Comparison of ENCODE assay signal across 10 cellular contexts in the genomic region with DNA sequence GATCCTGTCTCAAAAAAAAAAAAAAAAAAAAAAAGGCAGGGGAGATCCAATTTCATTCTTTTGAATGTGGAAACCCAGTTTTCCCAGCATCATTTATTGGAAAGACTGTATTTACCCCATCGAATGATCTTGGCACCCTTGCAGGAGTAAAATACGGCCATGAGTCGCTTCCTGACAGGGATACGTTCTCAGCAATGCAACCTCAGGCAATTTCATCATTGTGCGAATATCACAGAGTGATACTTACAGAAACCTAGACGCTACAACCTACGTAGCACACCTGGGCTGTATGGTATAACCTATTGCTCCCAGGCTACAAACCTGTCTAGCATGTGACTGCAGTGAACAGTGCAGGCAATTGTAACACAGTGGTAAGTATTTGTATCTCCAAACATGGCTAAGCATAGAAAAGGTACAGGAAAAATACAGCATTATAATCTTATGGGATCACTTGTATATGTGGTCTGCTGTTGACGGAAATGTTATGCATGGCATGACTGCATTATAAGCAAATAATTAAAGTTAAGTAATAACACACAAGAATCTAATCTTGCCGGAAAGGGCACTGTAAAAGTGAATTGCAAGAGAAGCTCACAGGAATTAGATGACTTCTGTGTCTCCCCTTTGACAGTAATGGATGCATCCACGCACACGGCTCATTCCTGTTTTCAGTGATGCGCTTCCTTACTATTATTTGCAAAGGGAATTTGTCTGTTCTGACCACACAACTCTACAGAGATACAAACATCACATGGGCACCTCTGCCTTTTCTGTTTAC. TPM values are rescaled to one million over a fixed set of nuclear protein-coding genes. Genes with fewer than 3 reads are reported as not detected.
DNase-seq lines count a peak whose midpoint lies in the region; ATAC-seq, FAIRE-seq and TF ChIP-seq lines count a peak whose summit lies in the region.
"Had no signal": no experiment of that assay in that cellular context is flagged by ENCODE, and none has a peak within 500 bp of the region (broad histone marks: within the 10 kb centered on the region; RNA-seq: fewer than 3 reads in every experiment).

No MANE protein-coding gene starts in this region.

- peak; percentile 40 for FAIRE-seq in GM12892 (lab: Jason Lieb, UNC)

- no peak for ATAC-seq in activated CD4-positive, CD25-positive, alpha-beta regulatory T cell treated with anti-CD3 and anti-CD28 coated beads, Interleukin-2, amount 50 U/mL, for 24 hours

- TF ChIP-seq POLR2A in GM12892 (IDR thresholded peaks at IDR 0.05; ENCODE audit: low read depth, low read length), result no peak
- TF ChIP-seq POLR2A in esophagus squamous epithelium (IDR thresholded peaks at IDR 0.05), result no peak
- TF ChIP-seq POLR2A in erythroblast (IDR thresholded peaks at IDR 0.05; ENCODE audit: low read length), result no peak

- CTCF ChIA-PET in RWPE1 (lab: Yijun Ruan, JAX), result no interaction called here

- TF ChIP-seq CTCF in RWPE1 (conservative IDR thresholded peaks at IDR 0.05; ENCODE audit: low read depth) (no peak), esophagus squamous epithelium (IDR thresholded peaks at IDR 0.05) (no peak)

- no peaks in the 10 kb centered on the region for H3K36me3 ChIP-seq in esophagus squamous epithelium

- H3K4me3 ChIP-seq in esophagus squamous epithelium, result no peak overlapping the region
- no peak overlapping the region for H3K4me3 ChIP-seq in skin epidermis

- 55 to 63% methylated on average over 12 of the region's 12 CpGs for WGBS in esophagus squamous epithelium, 2 donors

- intact Hi-C loops in esophagus squamous epithelium (cut with DNase I), result no loop called here

- no peaks in the 10 kb centered on the region for H3K27me3 ChIP-seq in esophagus squamous epithelium

- no peaks in the 10 kb centered on the region for H3K9me3 ChIP-seq in esophagus squamous epithelium

- DNase-seq in GM12892 (ENCODE audit: insufficient read length), result no peak
- peak; percentile 49 for DNase-seq in RWPE1 (ENCODE audit: low spot score)
- DNase-seq in esophagus squamous epithelium (lab: John Stamatoyannopoulos, UW), result no peak
- DNase-seq in erythroblast (lab: John Stamatoyannopoulos, UW), result no peak
- no peak for DNase-seq in stimulated activated naive CD4-positive, alpha-beta T cell (lab: John Stamatoyannopoulos, UW)
- DNase-seq: activated CD4-positive, alpha-beta memory T cell treated with anti-CD3 and anti-CD28 coated beads, Interleukin-2, amount 10 ng/mL, durations not matched to agents 7 days and 5 days; GOT3 had no signal

- H3K27ac ChIP-seq in RWPE1, result peak overlapping the region; percentile 71
- peak overlapping the region in 3 of 4 donors; percentile 63 to 95 (median 90) for H3K27ac ChIP-seq in esophagus squamous epithelium
- H3K27ac ChIP-seq in skin epidermis, result peak overlapping the region in 18 of 21 experiments; percentile 41 to 92 (median 79)

- H3K4me1 ChIP-seq in esophagus squamous epithelium, result peaks cover 27 to 57% (median 43%) of the 10 kb centered on the region in 3 donors

- POLR2A ChIA-PET in RWPE1 (lab: Yijun Ruan, JAX; ENCODE audit: low non-redundant PET), result no interaction called here

RNA-seq across cellular contexts. Expression of gene RFX2, which starts 24.0 kb away (rescaled TPM):
- 1.8 TPM for polyA plus RNA-seq in GM12892 (2012; ENCODE audit: missing spikeins)
- total RNA-seq in esophagus squamous epithelium, result 10 to 100 TPM in 1 of 4 donors, 1 to 10 TPM in 3; 5.2 to 21.4 (median 7.7) TPM

RNA-seq across cellular contexts. Expression of gene ACSBG2, which starts 49.2 kb away (rescaled TPM):
- not detected for polyA plus RNA-seq in GM12892 (2012; ENCODE audit: missing spikeins)
- total RNA-seq in esophagus squamous epithelium, result under 1 TPM in 1 of 4 donors, not detected in 3; 0.38 TPM
- total RNA-seq: HT-29 had no signal
